ENCODE assay signal across 21 cellular contexts in the genomic region with DNA sequence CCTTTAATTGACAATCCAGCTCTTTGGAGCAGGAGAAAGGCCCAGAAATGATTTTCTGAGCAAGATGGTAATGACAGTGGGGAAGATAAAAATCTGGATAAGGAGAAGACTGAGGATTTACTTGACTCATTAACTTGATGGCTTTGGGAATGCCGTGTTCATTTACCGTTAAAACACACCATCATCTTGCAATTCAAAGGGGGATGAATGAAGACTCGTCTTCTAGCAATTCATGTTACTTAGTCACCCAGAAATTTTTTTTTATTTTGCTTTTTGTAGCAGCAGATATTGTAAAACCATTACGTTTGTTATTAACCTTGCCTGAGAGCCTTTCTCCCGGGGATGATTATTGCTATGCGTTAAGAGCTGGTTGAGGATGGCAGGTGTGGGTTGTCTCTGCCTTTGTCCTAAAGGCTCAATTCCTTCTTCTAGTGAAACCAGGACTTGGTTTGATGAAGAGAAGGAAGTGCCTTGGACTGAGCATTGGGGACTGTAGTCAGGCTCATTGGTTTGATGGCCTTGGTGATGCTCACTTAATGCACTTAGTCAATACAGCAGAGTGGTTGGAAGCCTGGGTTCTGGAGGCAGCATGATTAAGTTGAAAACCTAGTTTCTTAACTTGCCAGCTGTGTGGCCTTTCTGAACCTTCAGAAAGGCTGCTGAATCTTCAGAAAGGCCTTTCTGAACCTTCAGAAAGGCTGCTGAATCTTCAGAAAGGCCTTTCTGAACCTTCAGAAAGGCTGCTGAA. TPM values are rescaled to one million over a fixed set of nuclear protein-coding genes. Genes with fewer than 3 reads are reported as not detected.
DNase-seq lines count a peak whose midpoint lies in the region; ATAC-seq and TF ChIP-seq lines count a peak whose summit lies in the region.
"Had no signal": no experiment of that assay in that cellular context is flagged by ENCODE, and none has a peak within 500 bp of the region (broad histone marks: within the 10 kb centered on the region; RNA-seq: fewer than 3 reads in every experiment).

No MANE protein-coding gene starts in this region.

- H3K36me3 ChIP-seq in Loucy (ENCODE audit: insufficient read depth, low read length), result no peaks in the 10 kb centered on the region
- H3K36me3 ChIP-seq: heart left ventricle, uterus had no signal

- peaks cover 81% of the 10 kb centered on the region for H3K4me1 Mint-ChIP-seq in stimulated activated naive CD8-positive, alpha-beta T cell treated with anti-CD3 and anti-CD28 coated beads, Interleukin-15, Interleukin-2, amounts not matched to agents 100 ng/mL and 50 ng/mL, for 24 hours (ENCODE audit: low read depth)
- H3K4me1 Mint-ChIP-seq in activated naive CD8-positive, alpha-beta T cell treated with anti-CD3 and anti-CD28 coated beads for 36 hours, result peaks cover 58% of the 10 kb centered on the region

- peak overlapping the region; percentile 30 for H3K4me3 Mint-ChIP-seq in stimulated activated naive CD8-positive, alpha-beta T cell treated with anti-CD3 and anti-CD28 coated beads, Interleukin-15, Interleukin-2, amounts not matched to agents 100 ng/mL and 50 ng/mL, for 24 hours
- peak overlapping the region; percentile 46 for H3K4me3 Mint-ChIP-seq in activated naive CD8-positive, alpha-beta T cell treated with anti-CD3 and anti-CD28 coated beads for 36 hours
- H3K4me3 Mint-ChIP-seq: endodermal cell, GM23338, immature natural killer cell had no signal

- no peak overlapping the region for H2AFZ ChIP-seq in Loucy (ENCODE audit: low read length)
- H2AFZ ChIP-seq: GM23338 had no signal

- peak overlapping the region; percentile 98 for H3K4me3 ChIP-seq in Loucy (ENCODE audit: low read length, poor library complexity, severe bottlenecking)
- H3K4me3 ChIP-seq: GM23338, heart left ventricle, lung, uterus had no signal

- no peaks in the 10 kb centered on the region for H3F3A ChIP-seq in Loucy (ENCODE audit: low read depth)

- H3K9me2 ChIP-seq in Loucy (replicated peaks; ENCODE audit: low read depth, low read length), result no peaks in the 10 kb centered on the region

- no peaks in the 10 kb centered on the region for H3K9me3 ChIP-seq in Loucy (ENCODE audit: insufficient read depth, low read depth, low read length)
- H3K9me3 ChIP-seq: heart left ventricle, uterus had no signal

- no peaks in the 10 kb centered on the region for H3K27me3 ChIP-seq in Loucy (ENCODE audit: insufficient read depth, low read length, poor library complexity, severe bottlenecking)
- H3K27me3 ChIP-seq: heart left ventricle, uterus had no signal

- H4K20me1 ChIP-seq in Loucy (ENCODE audit: insufficient read depth, low read length, poor library complexity, severe bottlenecking), result peaks cover 29% of the 10 kb centered on the region

- peaks cover 100% of the 10 kb centered on the region for H3K79me2 ChIP-seq in Loucy (ENCODE audit: insufficient read depth, low read length)

- no peak for DNase-seq in stimulated activated naive CD8-positive, alpha-beta T cell treated with anti-CD3 and anti-CD28 coated beads, Interleukin-15, Interleukin-2, amounts not matched to agents 100 U/mL and 50 U/mL, for 24 hours
- no peak for DNase-seq in activated naive CD8-positive, alpha-beta T cell treated with anti-CD3 and anti-CD28 coated beads for 36 hours
- DNase-seq in NOMO-1 treated with DMSO at 0.1 percent for 48 hours (lab: John Stamatoyannopoulos, UW; ENCODE audit: unreplicated experiment), result no peak
- DNase-seq in DMS53 (lab: John Stamatoyannopoulos, UW), result no peak
- DNase-seq: activated CD4-positive, alpha-beta T cell treated with anti-CD3 and anti-CD28 coated beads, Interleukin-2, amount 50 U/mL, for 48 hours; activated gamma-delta T cell treated with Interleukin-2 at 50 U/mL for 16 hours; endodermal cell; GDM1; heart left ventricle; immature natural killer cell; naive B cell; NCI-H1417 treated with DMSO at 0.1 percent for 48 hours; NCI-H748 treated with DMSO at 0.1 percent for 48 hours; stimulated activated CD4-positive, alpha-beta T cell treated with anti-CD3 and anti-CD28 coated beads, Interleukin-4, amount 100 ng/mL, for 24 hours; substantia nigra; uterus had no signal

- H3K4me1 ChIP-seq in Loucy (ENCODE audit: insufficient read depth, low read length, poor library complexity, severe bottlenecking), result peaks cover 33% of the 10 kb centered on the region
- H3K4me1 ChIP-seq: uterus had no signal

- H3K9ac ChIP-seq in Loucy (ENCODE audit: low read depth, low read length, poor library complexity, severe bottlenecking), result peak overlapping the region; percentile 97

- no peak overlapping the region for H3K27ac Mint-ChIP-seq in stimulated activated naive CD8-positive, alpha-beta T cell treated with anti-CD3 and anti-CD28 coated beads, Interleukin-15, Interleukin-2, amounts not matched to agents 100 ng/mL and 50 ng/mL, for 24 hours
- H3K27ac Mint-ChIP-seq in activated naive CD8-positive, alpha-beta T cell treated with anti-CD3 and anti-CD28 coated beads for 36 hours, result peak overlapping the region; percentile 43
- H3K27ac Mint-ChIP-seq: endodermal cell, GM23338 had no signal

- peak overlapping the region; percentile 78 for H3K4me2 ChIP-seq in Loucy (ENCODE audit: low read depth, low read length, poor library complexity, severe bottlenecking)
- H3K4me2 ChIP-seq: GM23338 had no signal

- peaks cover 90% of the 10 kb centered on the region for H3K36me3 Mint-ChIP-seq in stimulated activated naive CD8-positive, alpha-beta T cell treated with anti-CD3 and anti-CD28 coated beads, Interleukin-15, Interleukin-2, amounts not matched to agents 100 ng/mL and 50 ng/mL, for 24 hours (ENCODE audit: low read depth)
- peaks cover 79% of the 10 kb centered on the region for H3K36me3 Mint-ChIP-seq in activated naive CD8-positive, alpha-beta T cell treated with anti-CD3 and anti-CD28 coated beads for 36 hours

- no peak for TF ChIP-seq CTCF in Loucy (conservative IDR thresholded peaks at IDR 0.05; ENCODE audit: low read length)

- ATAC-seq in stimulated activated naive CD8-positive, alpha-beta T cell treated with anti-CD3 and anti-CD28 coated beads, Interleukin-15, Interleukin-2, amounts not matched to agents 100 U/mL and 50 U/mL, for 24 hours, result no peak
- no peak for ATAC-seq in GM18517 (IDR thresholded peaks at IDR 0.05; ENCODE audit: unreplicated experiment)
- ATAC-seq: GM23338, heart left ventricle had no signal

- H3K27me3 Mint-ChIP-seq in stimulated activated naive CD8-positive, alpha-beta T cell treated with anti-CD3 and anti-CD28 coated beads, Interleukin-15, Interleukin-2, amounts not matched to agents 100 ng/mL and 50 ng/mL, for 24 hours, result no peaks in the 10 kb centered on the region
- no peaks in the 10 kb centered on the region for H3K27me3 Mint-ChIP-seq in activated naive CD8-positive, alpha-beta T cell treated with anti-CD3 and anti-CD28 coated beads for 36 hours

- H3K9me3 Mint-ChIP-seq in stimulated activated naive CD8-positive, alpha-beta T cell treated with anti-CD3 and anti-CD28 coated beads, Interleukin-15, Interleukin-2, amounts not matched to agents 100 ng/mL and 50 ng/mL, for 24 hours, result no peaks in the 10 kb centered on the region
- no peaks in the 10 kb centered on the region for H3K9me3 Mint-ChIP-seq in activated naive CD8-positive, alpha-beta T cell treated with anti-CD3 and anti-CD28 coated beads for 36 hours
- H3K9me3 Mint-ChIP-seq: endodermal cell, GM23338, immature natural killer cell, naive B cell had no signal

RNA-seq across cellular contexts. Expression of a gene that starts 52.3 kb away (rescaled TPM):
- total RNA-seq in activated naive CD8-positive, alpha-beta T cell treated with anti-CD3 and anti-CD28 coated beads for 36 hours, result 100 to 1,000 TPM; 102 to 105 TPM

RNA-seq across cellular contexts. Expression of a gene that starts 55.0 kb away (rescaled TPM):
- 10 to 100 TPM; 42.2 to 43.7 TPM for total RNA-seq in activated naive CD8-positive, alpha-beta T cell treated with anti-CD3 and anti-CD28 coated beads for 36 hours
